1 cellular context compared by ENCODE assay signal in the genomic region with DNA sequence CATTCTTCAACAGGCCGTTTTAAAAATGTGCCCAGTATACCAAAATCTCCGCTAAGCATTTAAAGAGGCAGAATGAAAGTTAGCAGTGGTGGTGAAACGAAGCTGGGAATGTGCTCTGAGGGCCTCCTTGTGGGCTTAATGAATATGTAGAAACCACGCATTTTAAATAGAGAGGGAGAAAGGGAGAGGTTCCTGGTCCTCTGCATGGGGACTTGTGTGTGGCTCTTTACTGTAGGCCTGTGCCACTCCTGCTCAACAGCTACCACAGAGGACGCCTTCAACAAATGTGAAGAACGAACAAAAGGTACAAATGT.
TF ChIP-seq lines count a peak whose summit lies in the region.

No MANE protein-coding gene starts in this region.

TF ChIP-seq in HepG2, 621 proteins besides CTCF, POLR2A, EP300 and RAD21:
- TF ChIP-seq KAT8 (CRISPR knock-in tag; IDR thresholded peaks at IDR 0.05) (no peak), PAX8 (CRISPR knock-in tag; IDR thresholded peaks at IDR 0.05; ENCODE audit: borderline replicate concordance) (0 out of 2 replicates have a peak, but pooled peaks have one; percentile 26)
